22 cellular contexts compared by ENCODE assay signal in genomic region chr5:76794871-76795270, GRCh38. TPM values are rescaled to one million over a fixed set of nuclear protein-coding genes. Genes with fewer than 3 reads are reported as not detected.
DNase-seq lines count a peak whose midpoint lies in the region; ATAC-seq, FAIRE-seq and TF ChIP-seq lines count a peak whose summit lies in the region.
"Had no signal": no experiment of that assay in that cellular context is flagged by ENCODE, and none has a peak within 500 bp of the region (broad histone marks: within the 10 kb centered on the region; RNA-seq: fewer than 3 reads in every experiment).

No MANE protein-coding gene starts in this region.

- FAIRE-seq in A549 (lab: Jason Lieb, UNC) = no peak
- FAIRE-seq in keratinocyte (lab: Jason Lieb, UNC) = peak; percentile 44
- FAIRE-seq: A204.1, islet of Langerhans had no signal

- dilution Hi-C loops in keratinocyte (cut with MboI; ENCODE audit: extremely low pct_ligation_motif_present, low sequenced_read_pairs) = no loop called here

- H3K27ac Mint-ChIP-seq in activated naive CD4-positive, alpha-beta T cell treated with anti-CD3 and anti-CD28 coated beads, Interleukin-2, amount 10 ng/mL, durations not matched to agents 7 days and 5 days = no peak overlapping the region
- H3K27ac Mint-ChIP-seq: activated T-helper 1 cell treated with anti-CD3 and anti-CD28 coated beads, Interleukin-12 subunit alpha, Interleukin-12 subunit beta, Interleukin-2, Interleukin-4 antibody, amounts not matched to agents 30 ng/mL and 10 ng/mL and 1 ng/mL, durations not matched to agents 14 hours and 24 hours and 36 hours; CD4-positive, CD25-positive, alpha-beta regulatory T cell; T-helper 17 cell had no signal

- H3K9me3 ChIP-seq in A549 (no peaks in the 10 kb centered on the region), PC-3 (ENCODE audit: low read length) (no peaks in the 10 kb centered on the region), keratinocyte (ENCODE audit: control insufficient read depth, low read depth, low read length) (no peaks in the 10 kb centered on the region)
- H3K9me3 ChIP-seq: upper lobe of left lung had no signal

- H3K9me1 ChIP-seq in keratinocyte (ENCODE audit: control insufficient read depth, extremely low read depth, insufficient read depth, low read length) = no peaks in the 10 kb centered on the region

- 0 out of 5 replicates have a peak, but pooled peaks of 1 of the 2 experiments have one; percentile 22 for TF ChIP-seq EP300 in A549 (IDR thresholded peaks at IDR 0.05)

- H3K9me3 Mint-ChIP-seq in activated naive CD4-positive, alpha-beta T cell treated with anti-CD3 and anti-CD28 coated beads, Interleukin-2, amount 10 ng/mL, durations not matched to agents 7 days and 5 days = no peaks in the 10 kb centered on the region
- H3K9me3 Mint-ChIP-seq: CD4-positive, CD25-positive, alpha-beta regulatory T cell; stimulated activated naive CD8-positive, alpha-beta T cell treated with anti-CD3 and anti-CD28 coated beads, Interleukin-15, amount 100 ng/mL, for 72 hours had no signal

- H3K4me2 ChIP-seq in A549 (peak overlapping the region; percentile 18; the same call in 2 of the 3 replicates), PC-3 (ENCODE audit: low read length) (no peak overlapping the region), keratinocyte (ENCODE audit: control insufficient read depth, extremely low read depth, insufficient read depth, low read depth, low read length) (peak overlapping the region; percentile 54)

- ATAC-seq in A549 = no peak
- ATAC-seq in PC-3 = no peak
- ATAC-seq: right cardiac atrium; stimulated activated naive CD8-positive, alpha-beta T cell treated with anti-CD3 and anti-CD28 coated beads, Interleukin-15, amount 100 ng/mL, for 72 hours; T-helper 17 cell had no signal

- no peak overlapping the region for H2AFZ ChIP-seq in PC-3 (ENCODE audit: low read length)
- H2AFZ ChIP-seq in keratinocyte (ENCODE audit: control insufficient read depth, low read length) = peak overlapping the region; percentile 84

- H3K36me3 Mint-ChIP-seq in activated naive CD4-positive, alpha-beta T cell treated with anti-CD3 and anti-CD28 coated beads, Interleukin-2, amount 10 ng/mL, durations not matched to agents 7 days and 5 days = no peaks in the 10 kb centered on the region
- H3K36me3 Mint-ChIP-seq: CD4-positive, CD25-positive, alpha-beta regulatory T cell had no signal

- H4K20me1 ChIP-seq in PC-3 (ENCODE audit: low read length) = no peaks in the 10 kb centered on the region
- no peaks in the 10 kb centered on the region for H4K20me1 ChIP-seq in keratinocyte (ENCODE audit: control insufficient read depth, extremely low read depth, insufficient read depth, low read length)

- H3K27me3 ChIP-seq in PC-3 (ENCODE audit: low read length) (no peaks in the 10 kb centered on the region), keratinocyte (ENCODE audit: control insufficient read depth, extremely low read depth, insufficient read depth, low read length) (no peaks in the 10 kb centered on the region)
- H3K27me3 ChIP-seq: upper lobe of left lung had no signal

- H3K9me2 ChIP-seq in PC-3 (replicated peaks; ENCODE audit: low read length) = no peaks in the 10 kb centered on the region

- WGBS in A549 (ENCODE audit: missing lambda C conversion rate) = 62% methylated on average over 4 of the region's 4 CpGs

- CTCF ChIA-PET in A549 (lab: Yijun Ruan, JAX) = interaction anchor here (1.4 kb wide), 1 partner anchor 15 kb away, joined by 3 read pairs; no protein-coding TSS in a partner anchor
- CTCF ChIA-PET in PC-3 (lab: Charles Lee) = no interaction called here
- CTCF ChIA-PET in activated naive CD4-positive, alpha-beta T cell treated with anti-CD3 and anti-CD28 coated beads, Interleukin-2, amount 10 ng/mL, durations not matched to agents 7 days and 5 days (lab: Charles Lee) = no interaction called here

- H3K4me1 ChIP-seq in A549 (peaks cover 43% of the 10 kb centered on the region), PC-3 (ENCODE audit: insufficient read depth, low read length) (peaks cover 25% of the 10 kb centered on the region), keratinocyte (ENCODE audit: control insufficient read depth, extremely low read depth, insufficient read depth, low read length) (peaks cover 33% of the 10 kb centered on the region)

- POLR2A ChIA-PET in A549 (lab: Yijun Ruan, JAX) (no interaction called here), PC-3 (lab: Charles Lee; ENCODE audit: unreplicated experiment) (no interaction called here)

- DNase-seq in A549 (ENCODE audit: low read depth in 1 of 2, low spot score in 1 of 2) (no peak), PC-3 (peak; percentile 17), cardiac fibroblast (ENCODE audit: low read depth in 2 of 2) (peak; percentile 52 to 81), keratinocyte (ENCODE audit: low read depth, low spot score) (no peak), GM03348 (ENCODE audit: low spot score) (no peak), GM10266 (ENCODE audit: extremely low spot score) (no peak)
- DNase-seq in stimulated activated CD4-positive, alpha-beta T cell treated with anti-CD3 and anti-CD28 coated beads, Interleukin-4, amount 100 ng/mL, for 4 hours = no peak
- no peak for DNase-seq in activated naive CD4-positive, alpha-beta T cell treated with anti-CD3 and anti-CD28 coated beads, Interleukin-2, amount 10 ng/mL, durations not matched to agents 7 days and 5 days
- DNase-seq: CD4-positive, CD25-positive, alpha-beta regulatory T cell; cerebellar nuclear complex; DND-41; NCI-H1930; NCI-H510A treated with DMSO at 0.1 percent for 48 hours; right cardiac atrium; SHP77 treated with DMSO at 0.1 percent for 48 hours; stimulated activated naive CD8-positive, alpha-beta T cell treated with anti-CD3 and anti-CD28 coated beads, Interleukin-15, amount 100 ng/mL, for 72 hours; T-helper 17 cell; upper lobe of left lung had no signal

- intact Hi-C loops in PC-3 (cut with micrococcal nuclease) = no loop called here

- H3K27me3 Mint-ChIP-seq in activated naive CD4-positive, alpha-beta T cell treated with anti-CD3 and anti-CD28 coated beads, Interleukin-2, amount 10 ng/mL, durations not matched to agents 7 days and 5 days = peaks cover 1% of the 10 kb centered on the region
- H3K27me3 Mint-ChIP-seq: stimulated activated naive CD8-positive, alpha-beta T cell treated with anti-CD3 and anti-CD28 coated beads, Interleukin-15, amount 100 ng/mL, for 72 hours; T-helper 17 cell had no signal

- no peak overlapping the region for H3K4me3 Mint-ChIP-seq in activated naive CD4-positive, alpha-beta T cell treated with anti-CD3 and anti-CD28 coated beads, Interleukin-2, amount 10 ng/mL, durations not matched to agents 7 days and 5 days
- H3K4me3 Mint-ChIP-seq: activated T-helper 1 cell treated with anti-CD3 and anti-CD28 coated beads, Interleukin-12 subunit alpha, Interleukin-12 subunit beta, Interleukin-2, Interleukin-4 antibody, amounts not matched to agents 30 ng/mL and 10 ng/mL and 1 ng/mL, durations not matched to agents 14 hours and 24 hours and 36 hours; CD4-positive, CD25-positive, alpha-beta regulatory T cell; stimulated activated naive CD8-positive, alpha-beta T cell treated with anti-CD3 and anti-CD28 coated beads, Interleukin-15, amount 100 ng/mL, for 72 hours; T-helper 17 cell had no signal

- no peak for TF ChIP-seq POLR2A in A549 (IDR thresholded peaks at IDR 0.05; ENCODE audit: low read length)

- no peak for TF ChIP-seq CTCF in A549 (IDR thresholded peaks at IDR 0.05)
- TF ChIP-seq CTCF in PC-3 (conservative IDR thresholded peaks at IDR 0.05; ENCODE audit: low read depth, low read length) = no peak
- TF ChIP-seq CTCF in cardiac fibroblast (IDR thresholded peaks at IDR 0.05; ENCODE audit: low read depth, low read length) = no peak
- TF ChIP-seq CTCF in keratinocyte (optimal IDR thresholded peaks at IDR 0.05 in 1 of 3, IDR thresholded peaks at IDR 0.05 in 1 of 3, conservative IDR thresholded peaks at IDR 0.05 in 1 of 3; ENCODE audit: extremely low read depth in 1 of 3, insufficient read depth in 2 of 3, low read length in 3 of 3) = no peak
- TF ChIP-seq CTCF in GM10266 (IDR thresholded peaks at IDR 0.05; ENCODE audit: control insufficient read depth, insufficient read depth, low read depth, missing control alignments) = no peak

- no TSS peak for BruUV-seq in PC-3 (replicated peaks; lab: Mats Ljungman, UMichigan)

- peaks cover 16% of the 10 kb centered on the region for H3K4me1 Mint-ChIP-seq in activated naive CD4-positive, alpha-beta T cell treated with anti-CD3 and anti-CD28 coated beads, Interleukin-2, amount 10 ng/mL, durations not matched to agents 7 days and 5 days

- H3K36me3 ChIP-seq in PC-3 (ENCODE audit: low read depth, low read length) (no peaks in the 10 kb centered on the region), keratinocyte (ENCODE audit: control insufficient read depth in 2 of 2, extremely low read depth in 1 of 2, insufficient read depth in 2 of 2, low read length in 2 of 2) (no peaks in the 10 kb centered on the region)
- H3K36me3 ChIP-seq: upper lobe of left lung had no signal

- no peak overlapping the region for H3K4me3 ChIP-seq in A549
- H3K4me3 ChIP-seq in PC-3 (ENCODE audit: low read length) = no peak overlapping the region
- no peak overlapping the region for H3K4me3 ChIP-seq in cardiac fibroblast (replicated peaks in 1 of 2; ENCODE audit: low read depth in 2 of 2, low read length in 2 of 2)
- H3K4me3 ChIP-seq in keratinocyte (ENCODE audit: control insufficient read depth in 2 of 3, extremely low read depth in 1 of 3, insufficient read depth in 2 of 3, low read depth in 1 of 3, low read length in 3 of 3) = no peak overlapping the region
- H3K4me3 ChIP-seq: upper lobe of left lung had no signal

- H3K27ac ChIP-seq in A549 (peak overlapping the region; percentile 78 to 87), PC-3 (ENCODE audit: low read length) (peak overlapping the region; percentile 41), keratinocyte (ENCODE audit: control insufficient read depth, insufficient read depth, low read length) (peak overlapping the region; percentile 93)
- H3K27ac ChIP-seq: upper lobe of left lung had no signal

- no peak for TF ChIP-seq RAD21 in A549 (conservative IDR thresholded peaks at IDR 0.05 in 1 of 2, IDR thresholded peaks at IDR 0.05 in 1 of 2)

- no peak overlapping the region for H3K9ac ChIP-seq in PC-3 (ENCODE audit: low read length)
- peak overlapping the region; percentile 73 for H3K9ac ChIP-seq in keratinocyte (ENCODE audit: control insufficient read depth, extremely low read depth, insufficient read depth, low read length)

- H3F3A ChIP-seq in PC-3 (ENCODE audit: low read length, unreplicated experiment) = peaks cover 4% of the 10 kb centered on the region

- H3K79me2 ChIP-seq in PC-3 (ENCODE audit: low read length) (no peaks in the 10 kb centered on the region), keratinocyte (ENCODE audit: control insufficient read depth, insufficient read depth, low read length) (no peaks in the 10 kb centered on the region)

RNA-seq across cellular contexts. Expression of gene F2RL1, which starts 24.0 kb away (rescaled TPM):
- polyA plus RNA-seq in A549 (2011; rRNA removed) (226 and 328 TPM in 2 replicates), A549 (2017; fragmentation: RNase III; extraction: RNeasy Plus Mini Kit Qiagen cat#74134 plus additional on column Dnase treatment) (50.7 to 88.7 TPM (median 73.1 TPM) in 3 replicates), keratinocyte (131 to 197 TPM (median 182 TPM) in 3 replicates)
- polyA plus RNA-seq in A549 (2012; cell fraction: cytosol; rRNA removed) = 44.4 and 70.1 TPM in 2 replicates
- polyA plus RNA-seq in A549 (2012; cell fraction: nucleus; rRNA removed) = 25.0 and 35.5 TPM in 2 replicates
- 228 and 243 TPM in 2 replicates for polyA minus RNA-seq in A549 (2011; rRNA and poly(A)+ RNA removed)
- total RNA-seq in PC-3 (2014; rRNA removed) = 163 and 167 TPM in 2 replicates
- polyA plus RNA-seq in keratinocyte (2011; ENCODE audit: low read depth) = 54.0 TPM
- polyA plus RNA-seq in keratinocyte (2011; cell fraction: cytosol; rRNA removed) = 32.6 and 69.3 TPM in 2 replicates
- polyA plus RNA-seq in keratinocyte (2011; cell fraction: nucleus; rRNA removed) = 196 and 224 TPM in 2 replicates
- 66.0 and 89.2 TPM in 2 replicates for polyA plus RNA-seq in keratinocyte (2012; ENCODE audit: low replicate concordance)
- 109 to 247 TPM (median 242 TPM) in 3 replicates for polyA minus RNA-seq in keratinocyte
- 53.7 TPM for polyA minus RNA-seq in keratinocyte (2011; cell fraction: cytosol; rRNA and poly(A)+ RNA removed)
- 156 and 362 TPM in 2 replicates for polyA minus RNA-seq in keratinocyte (2011; cell fraction: nucleus; rRNA and poly(A)+ RNA removed)

RNA-seq across cellular contexts. Expression of gene S100Z, which starts 54.9 kb away (rescaled TPM):
- polyA plus RNA-seq in A549 (2011; rRNA removed) = not detected in 2 replicates
- polyA plus RNA-seq in A549 (2012; cell fraction: cytosol; rRNA removed) = not detected in 2 replicates
- not detected in 2 replicates for polyA plus RNA-seq in A549 (2012; cell fraction: nucleus; rRNA removed)
- not detected in 3 replicates for polyA plus RNA-seq in A549 (2017; fragmentation: RNase III; extraction: RNeasy Plus Mini Kit Qiagen cat#74134 plus additional on column Dnase treatment)
- polyA minus RNA-seq in A549 (2011; rRNA and poly(A)+ RNA removed) = not detected in 2 replicates
- total RNA-seq in PC-3 (2014; rRNA removed) = 0.11 TPM in 1 of 2 replicates, not detected in the other
- not detected in 3 replicates for polyA plus RNA-seq in keratinocyte
- polyA plus RNA-seq in keratinocyte (2011; ENCODE audit: low read depth) = not detected
- not detected in 2 replicates for polyA plus RNA-seq in keratinocyte (2011; cell fraction: cytosol; rRNA removed)
- not detected in 2 replicates for polyA plus RNA-seq in keratinocyte (2011; cell fraction: nucleus; rRNA removed)
- not detected in 2 replicates for polyA plus RNA-seq in keratinocyte (2012; ENCODE audit: low replicate concordance)
- not detected in 3 replicates for polyA minus RNA-seq in keratinocyte
- polyA minus RNA-seq in keratinocyte (2011; cell fraction: cytosol; rRNA and poly(A)+ RNA removed) = not detected
- polyA minus RNA-seq in keratinocyte (2011; cell fraction: nucleus; rRNA and poly(A)+ RNA removed) = not detected in 2 replicates
- total RNA-seq: glomerular endothelial cell, right cardiac atrium had no signal
- polyA plus RNA-seq: right cardiac atrium had no signal

Comparison
In these comparisons a context has a peak if more than half of its experiments do, and no peak if none do; other contexts are left out.
1. DNase-seq: peak in PC-3 (single experiment) and cardiac fibroblast (2 of 2); none in A549 (0 of 2), keratinocyte (single experiment), stimulated activated CD4-positive, alpha-beta T cell treated with anti-CD3 and anti-CD28 coated beads, Interleukin-4, amount 100 ng/mL, for 4 hours (0 of 2), GM03348 (single experiment), activated naive CD4-positive, alpha-beta T cell treated with anti-CD3 and anti-CD28 coated beads, Interleukin-2, amount 10 ng/mL, durations not matched to agents 7 days and 5 days (single experiment) and GM10266 (single experiment).
2. H3K27ac ChIP-seq: peak in every context shown above with its lines; median percentile 93 in keratinocyte; 82 in A549; 41 in PC-3.